ENCODE assay signal across 1 cellular context in the genomic region with DNA sequence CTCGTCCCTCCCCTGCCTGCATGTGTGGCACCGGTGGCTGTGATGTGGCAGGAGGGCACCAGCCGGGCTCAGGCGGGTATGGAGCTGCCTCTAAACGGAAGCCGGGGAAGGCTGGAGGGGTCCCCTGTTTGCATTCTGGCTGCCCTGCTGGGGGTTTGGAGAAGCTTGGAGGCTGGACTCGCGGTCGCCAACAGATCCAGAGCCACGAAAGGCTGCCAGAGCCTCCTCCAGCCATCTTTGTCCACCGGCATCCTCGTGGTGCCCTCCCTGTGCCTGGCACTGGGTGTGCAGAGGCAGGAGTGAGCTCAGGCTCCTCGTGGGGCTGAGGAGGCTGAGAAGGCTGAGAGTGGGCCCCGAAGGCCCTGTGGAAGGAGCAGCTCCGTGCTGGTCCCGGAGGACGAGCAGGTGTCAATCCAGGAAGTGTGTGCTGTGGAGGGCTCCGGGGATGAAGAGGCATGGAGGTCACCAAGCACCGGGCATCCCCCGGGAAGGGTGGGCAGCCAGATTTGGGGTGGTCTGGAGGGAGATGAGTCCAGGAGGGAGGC.
TF ChIP-seq lines count a peak whose summit lies in the region.

No MANE protein-coding gene starts in this region.

TF ChIP-seq in K562, 482 proteins besides CTCF, POLR2A, EP300 and RAD21 (continued from another document):
- no peak for TF ChIP-seq DMBX1 (CRISPR knock-in tag; IDR thresholded peaks at IDR 0.05; ENCODE audit: borderline replicate concordance)
- no peak for TF ChIP-seq TCF3 (CRISPR knock-in tag; IDR thresholded peaks at IDR 0.05)
- TF ChIP-seq, protein P1, sequence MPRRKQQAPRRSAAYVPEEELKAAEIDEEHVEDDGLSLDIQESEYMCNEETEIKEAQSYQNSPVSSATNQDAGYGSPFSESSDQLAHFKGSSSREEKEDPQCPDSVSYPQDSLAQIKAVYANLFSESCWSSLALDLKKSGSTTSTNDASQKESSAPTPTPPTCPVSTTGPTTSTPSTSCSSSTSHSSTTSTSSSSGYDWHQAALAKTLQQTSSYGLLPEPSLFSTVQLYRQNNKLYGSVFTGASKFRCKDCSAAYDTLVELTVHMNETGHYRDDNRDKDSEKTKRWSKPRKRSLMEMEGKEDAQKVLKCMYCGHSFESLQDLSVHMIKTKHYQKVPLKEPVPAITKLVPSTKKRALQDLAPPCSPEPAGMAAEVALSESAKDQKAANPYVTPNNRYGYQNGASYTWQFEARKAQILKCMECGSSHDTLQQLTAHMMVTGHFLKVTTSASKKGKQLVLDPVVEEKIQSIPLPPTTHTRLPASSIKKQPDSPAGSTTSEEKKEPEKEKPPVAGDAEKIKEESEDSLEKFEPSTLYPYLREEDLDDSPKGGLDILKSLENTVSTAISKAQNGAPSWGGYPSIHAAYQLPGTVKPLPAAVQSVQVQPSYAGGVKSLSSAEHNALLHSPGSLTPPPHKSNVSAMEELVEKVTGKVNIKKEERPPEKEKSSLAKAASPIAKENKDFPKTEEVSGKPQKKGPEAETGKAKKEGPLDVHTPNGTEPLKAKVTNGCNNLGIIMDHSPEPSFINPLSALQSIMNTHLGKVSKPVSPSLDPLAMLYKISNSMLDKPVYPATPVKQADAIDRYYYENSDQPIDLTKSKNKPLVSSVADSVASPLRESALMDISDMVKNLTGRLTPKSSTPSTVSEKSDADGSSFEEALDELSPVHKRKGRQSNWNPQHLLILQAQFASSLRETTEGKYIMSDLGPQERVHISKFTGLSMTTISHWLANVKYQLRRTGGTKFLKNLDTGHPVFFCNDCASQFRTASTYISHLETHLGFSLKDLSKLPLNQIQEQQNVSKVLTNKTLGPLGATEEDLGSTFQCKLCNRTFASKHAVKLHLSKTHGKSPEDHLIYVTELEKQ (CRISPR knock-in tag; IDR thresholded peaks at IDR 0.05): no peak
- TF ChIP-seq, protein P2, sequence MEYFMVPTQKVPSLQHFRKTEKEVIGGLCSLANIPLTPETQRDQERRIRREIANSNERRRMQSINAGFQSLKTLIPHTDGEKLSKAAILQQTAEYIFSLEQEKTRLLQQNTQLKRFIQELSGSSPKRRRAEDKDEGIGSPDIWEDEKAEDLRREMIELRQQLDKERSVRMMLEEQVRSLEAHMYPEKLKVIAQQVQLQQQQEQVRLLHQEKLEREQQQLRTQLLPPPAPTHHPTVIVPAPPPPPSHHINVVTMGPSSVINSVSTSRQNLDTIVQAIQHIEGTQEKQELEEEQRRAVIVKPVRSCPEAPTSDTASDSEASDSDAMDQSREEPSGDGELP (CRISPR knock-in tag; IDR thresholded peaks at IDR 0.05; ENCODE audit: borderline replicate concordance): no peak
- no peak for TF ChIP-seq TFAM (CRISPR knock-in tag; conservative IDR thresholded peaks at IDR 0.05)
- no peak for TF ChIP-seq ZNF707 (CRISPR knock-in tag; conservative IDR thresholded peaks at IDR 0.05)
- TF ChIP-seq BDP1 (IDR thresholded peaks at IDR 0.05; ENCODE audit: insufficient read depth, insufficient read length): no peak
- TF ChIP-seq CBX2 (IDR thresholded peaks at IDR 0.05; ENCODE audit: insufficient read depth, low read length, poor library complexity, severe bottlenecking): no peak
